In genomic region chr12:128168273-128168672, GRCh38 we compare ENCODE assay signal across 2 cellular contexts.
TF ChIP-seq lines count a peak whose summit lies in the region.

No MANE protein-coding gene starts in this region.

TF ChIP-seq in HepG2, 621 proteins besides CTCF, POLR2A, EP300 and RAD21:
- TF ChIP-seq KLF16 (CRISPR knock-in tag; IDR thresholded peaks at IDR 0.05) = no peak
- TF ChIP-seq ZNF468 (CRISPR knock-in tag; IDR thresholded peaks at IDR 0.05) = no peak
- TF ChIP-seq CREB1 (IDR thresholded peaks at IDR 0.05) = peak; percentile 95
- no peak for TF ChIP-seq CREB1 (CRISPR knock-in tag; IDR thresholded peaks at IDR 0.05)
- peak; percentile 95 for TF ChIP-seq ATF7 (IDR thresholded peaks at IDR 0.05)
- TF ChIP-seq ATF7 (CRISPR knock-in tag; IDR thresholded peaks at IDR 0.05) = no peak

TF ChIP-seq in H1, 55 proteins besides CTCF, POLR2A, EP300 and RAD21:
- TF ChIP-seq HDAC2 (IDR thresholded peaks at IDR 0.05; ENCODE audit: borderline replicate concordance in 1 of 2, low read depth in 2 of 2, low read length in 2 of 2) (no peak), JUND (IDR thresholded peaks at IDR 0.05; ENCODE audit: low read length) (no peak), CTBP2 (IDR thresholded peaks at IDR 0.05; ENCODE audit: borderline replicate concordance, insufficient read depth, insufficient read length, low read length) (no peak), FOSL1 (IDR thresholded peaks at IDR 0.05; ENCODE audit: insufficient read depth, low read depth, low read length) (no peak), EGR1 (IDR thresholded peaks at IDR 0.05; ENCODE audit: borderline replicate concordance, low read depth, low read length) (no peak), KDM4A (IDR thresholded peaks at IDR 0.05; ENCODE audit: low read depth, low read length, severe bottlenecking) (no peak), MAFK (IDR thresholded peaks at IDR 0.05; ENCODE audit: low read depth, low read length) (no peak), SP1 (IDR thresholded peaks at IDR 0.05; ENCODE audit: low read depth, low read length) (no peak), SIRT6 (IDR thresholded peaks at IDR 0.05; ENCODE audit: low read length) (no peak), BRCA1 (IDR thresholded peaks at IDR 0.05; ENCODE audit: low read depth, low read length) (no peak), EZH2 (IDR thresholded peaks at IDR 0.05; ENCODE audit: low read depth, low read length, severe bottlenecking) (no peak), SP4 (IDR thresholded peaks at IDR 0.05; ENCODE audit: low read length) (no peak), SIN3A (conservative IDR thresholded peaks at IDR 0.05 in 1 of 2, IDR thresholded peaks at IDR 0.05 in 1 of 2; ENCODE audit: low read depth in 1 of 2, low read length in 2 of 2) (no peak), BACH1 (IDR thresholded peaks at IDR 0.05; ENCODE audit: low read length) (no peak), TEAD4 (IDR thresholded peaks at IDR 0.05; ENCODE audit: low read depth, low read length) (no peak), RBBP5 (IDR thresholded peaks at IDR 0.05; ENCODE audit: borderline replicate concordance, low read depth, low read length) (no peak), SIX5 (IDR thresholded peaks at IDR 0.05; ENCODE audit: low read depth, low read length) (no peak), ASH2L (IDR thresholded peaks at IDR 0.05; ENCODE audit: low read length) (no peak)
TF ChIP-seq in H1: peak in this region for 0.
